In the genomic region with DNA sequence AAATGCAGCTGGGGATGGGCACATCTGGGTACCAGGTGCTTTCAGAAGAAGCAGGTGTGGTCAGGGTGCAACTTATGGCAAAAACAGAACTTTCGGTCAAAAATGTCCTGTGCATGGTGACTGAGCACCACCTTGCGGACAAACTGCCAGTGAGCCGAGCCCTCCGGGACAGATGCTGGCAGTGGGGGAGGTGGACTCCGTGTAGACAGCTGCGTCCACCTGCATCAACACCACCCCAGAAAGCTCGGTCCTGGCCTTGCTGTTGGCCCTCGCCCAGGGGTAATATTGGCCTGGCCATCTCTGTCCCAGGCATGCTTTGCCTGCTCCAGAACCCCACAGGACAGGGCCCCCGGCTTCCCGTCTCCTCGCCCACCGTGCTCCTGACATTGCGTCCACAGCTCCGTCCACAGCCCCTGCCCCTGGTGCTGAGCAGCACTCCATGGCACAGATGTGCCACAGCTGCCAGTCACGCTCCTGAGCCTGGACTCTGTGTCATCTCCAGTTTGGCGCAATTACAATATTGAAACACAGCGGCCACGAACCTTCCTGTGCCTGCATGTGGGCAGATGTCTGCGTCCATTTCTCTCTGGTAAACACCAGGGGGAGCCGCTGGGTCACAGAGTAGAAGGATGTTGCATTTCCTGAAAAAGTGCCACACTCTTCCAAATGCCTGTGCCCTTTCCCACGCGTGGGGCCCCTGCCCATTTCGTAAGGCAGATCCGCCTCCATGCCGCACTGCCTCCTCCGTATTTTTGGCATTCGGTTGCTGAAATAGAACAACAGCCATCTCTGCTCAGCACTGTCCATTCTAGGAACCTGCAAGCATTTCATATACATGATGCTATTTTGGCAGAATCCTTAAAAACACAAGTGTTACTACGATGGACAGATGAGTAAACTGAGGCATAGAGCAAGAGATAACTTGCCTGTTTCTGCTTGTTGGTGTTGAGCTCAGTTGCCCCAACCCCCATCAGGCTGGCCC, we compare ENCODE assay signal across 8 cellular contexts.
A peak's percentile ranks its signal among the peaks of the same experiment; 100 is the strongest.
DNase-seq lines count a peak whose midpoint lies in the region; ATAC-seq and TF ChIP-seq lines count a peak whose summit lies in the region.

No MANE protein-coding gene starts in this region.

- no peaks in the 10 kb centered on the region for H3K27me3 ChIP-seq in NT2/D1 (ENCODE audit: insufficient read depth, insufficient read length)
- peaks cover 0 to 6% of the 10 kb centered on the region in 2 donors for H3K27me3 ChIP-seq in mucosa of rectum (ENCODE audit: control insufficient read depth in 2 of 2, insufficient read depth in 2 of 2, low read length in 2 of 2)

- H3K9me3 ChIP-seq in NT2/D1 (ENCODE audit: insufficient read depth, low read length) (no peaks in the 10 kb centered on the region), mucosa of rectum (ENCODE audit: control insufficient read depth in 2 of 2, low read length in 2 of 2) (no peaks in the 10 kb centered on the region)

- peak overlapping the region; percentile 32 for H3K9ac ChIP-seq in NT2/D1 (ENCODE audit: insufficient read length, low read depth)
- no peak overlapping the region for H3K9ac ChIP-seq in mucosa of rectum (ENCODE audit: low read depth in 1 of 2, low read length in 2 of 2)

- DNase-seq in AG20443 (ENCODE audit: low spot score) (peak; percentile 87), HS-5 (ENCODE audit: low read depth) (peak; percentile 49), NT2/D1 (ENCODE audit: low read depth, low spot score) (peak; percentile 47), epithelial cell of esophagus (ENCODE audit: low read depth) (peak; percentile 69)
- peak; percentile 65 for DNase-seq in activated CD8-positive, alpha-beta memory T cell treated with anti-CD3 and anti-CD28 coated beads, Interleukin-2, amount 50 U/mL, for 4 hours
- peak; percentile 43 to 50 for DNase-seq in stimulated activated CD8-positive, alpha-beta memory T cell treated with anti-CD3 and anti-CD28 coated beads, Interleukin-7, amount 100 ng/mL, for 4 hours (ENCODE audit: low read depth in 2 of 2)

- no peak overlapping the region for H3K27ac ChIP-seq in mucosa of rectum (ENCODE audit: low read depth in 2 of 2, low read length in 2 of 2)

- H3K36me3 ChIP-seq in NT2/D1 (ENCODE audit: insufficient read depth, insufficient read length, low read length) (no peaks in the 10 kb centered on the region), mucosa of rectum (ENCODE audit: control insufficient read depth in 2 of 2, insufficient read depth in 2 of 2, low read length in 2 of 2) (no peaks in the 10 kb centered on the region)

- peak; percentile 86 for ATAC-seq in GM19351 (IDR thresholded peaks at IDR 0.05; ENCODE audit: unreplicated experiment)

- peak overlapping the region; percentile 12 for H3K4me3 ChIP-seq in NT2/D1 (ENCODE audit: insufficient read length, low read depth)
- no peak overlapping the region for H3K4me3 ChIP-seq in epithelial cell of esophagus (ENCODE audit: low read length)
- peak overlapping the region; percentile 52 to 57 for H3K4me3 ChIP-seq in mucosa of rectum (ENCODE audit: low read length in 2 of 2)

- peaks cover 2% of the 10 kb centered on the region for H3K4me1 ChIP-seq in NT2/D1 (ENCODE audit: insufficient read depth, insufficient read length)
- peaks cover 4 to 7% of the 10 kb centered on the region in 2 donors for H3K4me1 ChIP-seq in mucosa of rectum (ENCODE audit: control insufficient read depth in 2 of 2, insufficient read depth in 2 of 2, low read length in 2 of 2)

- TF ChIP-seq CTCF in epithelial cell of esophagus (IDR thresholded peaks at IDR 0.05; ENCODE audit: insufficient read depth, low read depth, low read length, missing control alignments): peak; percentile 81
